In the genomic region with DNA sequence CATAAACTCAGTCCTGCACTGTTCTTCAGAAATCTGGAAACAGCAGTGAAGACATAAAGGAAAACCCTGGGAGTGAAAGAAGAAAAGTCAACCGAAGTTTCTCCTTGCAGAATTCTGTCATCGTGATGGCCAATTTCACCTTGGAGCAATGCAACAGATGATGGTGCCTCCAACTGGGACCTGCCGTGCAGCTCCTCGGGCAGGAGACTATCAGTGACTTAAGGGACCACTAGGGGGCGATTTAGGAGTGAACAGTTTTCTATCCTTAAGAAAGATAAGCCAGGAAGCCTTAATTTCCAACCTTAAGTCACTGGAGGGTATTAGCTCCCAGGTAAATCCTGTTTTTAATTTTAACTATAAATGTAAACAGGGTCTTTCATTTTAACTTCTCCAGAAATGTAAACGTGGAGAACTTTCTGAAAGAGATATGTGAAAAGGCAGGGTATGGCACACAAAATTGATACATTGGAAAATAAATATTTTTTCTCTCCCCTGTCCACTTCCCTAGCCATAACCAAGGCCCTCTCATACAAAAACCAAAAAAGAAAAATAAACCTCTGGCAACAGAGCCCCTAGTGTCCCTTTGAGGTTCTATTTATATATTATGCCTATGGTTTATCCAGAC, we compare ENCODE assay signal across 8 cellular contexts.
DNase-seq lines count a peak whose midpoint lies in the region; ATAC-seq, FAIRE-seq and TF ChIP-seq lines count a peak whose summit lies in the region.

No MANE protein-coding gene starts in this region.

- H3K4me3 ChIP-seq in NT2/D1 (ENCODE audit: insufficient read length, low read depth) (no peak overlapping the region), bronchial epithelial cell (ENCODE audit: low read depth, low read length) (no peak overlapping the region)

- peak; percentile 68 for TF ChIP-seq CTCF in bronchial epithelial cell (IDR thresholded peaks at IDR 0.05; ENCODE audit: insufficient read depth, low read length, severe bottlenecking)

- no peak for FAIRE-seq in bronchial epithelial cell (lab: Jason Lieb, UNC)

- ATAC-seq in GM19395 (IDR thresholded peaks at IDR 0.05; ENCODE audit: unreplicated experiment), result peak; percentile 67
- peak; percentile 51 for ATAC-seq in left colon

- H3K4me1 ChIP-seq in NT2/D1 (ENCODE audit: insufficient read depth, insufficient read length), result peaks cover 7% of the 10 kb centered on the region

- no peaks in the 10 kb centered on the region for H3K9me3 ChIP-seq in NT2/D1 (ENCODE audit: insufficient read depth, low read length)

- no peak overlapping the region for H3K9ac ChIP-seq in NT2/D1 (ENCODE audit: insufficient read length, low read depth)

- no peaks in the 10 kb centered on the region for H3K36me3 ChIP-seq in NT2/D1 (ENCODE audit: insufficient read depth, insufficient read length, low read length)
- H3K36me3 ChIP-seq in bronchial epithelial cell (ENCODE audit: control insufficient read depth, insufficient read depth, low read length), result no peaks in the 10 kb centered on the region

- no peaks in the 10 kb centered on the region for H3K27me3 ChIP-seq in NT2/D1 (ENCODE audit: insufficient read depth, insufficient read length)
- H3K27me3 ChIP-seq in bronchial epithelial cell (ENCODE audit: control insufficient read depth, insufficient read depth, low read length), result no peaks in the 10 kb centered on the region

- peak; percentile 46 for DNase-seq in DMS114 treated with DMSO at 0.1 percent for 48 hours (lab: John Stamatoyannopoulos, UW; ENCODE audit: unreplicated experiment)
- peak; percentile 68 for DNase-seq in HT-29 (ENCODE audit: low spot score)
- DNase-seq in NT2/D1 (ENCODE audit: low read depth, low spot score), result peak; percentile 66
- DNase-seq in bronchial epithelial cell (ENCODE audit: low read depth), result peak; percentile 55
- DNase-seq in left colon, result peak; percentile 41 to 48
- DNase-seq in superior temporal gyrus (ENCODE audit: extremely low spot score), result peak; percentile 91
- DNase-seq in activated gamma-delta T cell (lab: John Stamatoyannopoulos, UW), result no peak

- intact Hi-C loops in left colon (cut with DNase I, micrococcal nuclease), result loop anchor here (5.0 kb wide), 2 partner anchors 339 to 406 kb away; no protein-coding TSS in a partner anchor
